Comparison of ENCODE assay signal across 12 cellular contexts in genomic region chr9:17402309-17402708, GRCh38.
DNase-seq lines count a peak whose midpoint lies in the region; ATAC-seq and TF ChIP-seq lines count a peak whose summit lies in the region.
"Had no signal": no experiment of that assay in that cellular context is flagged by ENCODE, and none has a peak within 500 bp of the region (broad histone marks: within the 10 kb centered on the region; RNA-seq: fewer than 3 reads in every experiment).

No MANE protein-coding gene starts in this region.

- in situ Hi-C loops in SK-MEL-5 (cut with HindIII; ENCODE audit: low pct_unique_long_range_greater_than_20kb, low sequenced_read_pairs): no loop called here

- no peaks in the 10 kb centered on the region for H3K9me3 ChIP-seq in effector memory CD4-positive, alpha-beta T cell (ENCODE audit: control insufficient read depth, low read length)
- H3K9me3 ChIP-seq: testis had no signal

- no peaks in the 10 kb centered on the region for H3K4me1 ChIP-seq in effector memory CD4-positive, alpha-beta T cell (ENCODE audit: control insufficient read depth, insufficient read depth, low read length, poor library complexity, severe bottlenecking)
- H3K4me1 ChIP-seq: spleen had no signal

- TF ChIP-seq CTCF in HFF-Myc (IDR thresholded peaks at IDR 0.05; ENCODE audit: low read depth, low read length, missing control alignments) (peak; percentile 6), fibroblast of villous mesenchyme (IDR thresholded peaks at IDR 0.05; ENCODE audit: insufficient read depth, low read depth, low read length) (peak; percentile 40)

- CTCF ChIA-PET in activated CD8-positive, alpha-beta T cell treated with anti-CD3 and anti-CD28 coated beads, Interleukin-2, amount 10 ng/mL, durations not matched to agents 7 days and 5 days (lab: Charles Lee): no interaction called here

- no peak overlapping the region for H3K4me3 ChIP-seq in HFF-Myc (replicated peaks; ENCODE audit: low read depth, low read length)
- no peak overlapping the region for H3K4me3 ChIP-seq in fibroblast of villous mesenchyme (ENCODE audit: low read depth, low read length)
- H3K4me3 ChIP-seq in effector memory CD4-positive, alpha-beta T cell (ENCODE audit: insufficient read depth, low read depth, low read length, poor library complexity, severe bottlenecking): no peak overlapping the region
- H3K4me3 ChIP-seq: spleen, testis had no signal

- H3K4me1 Mint-ChIP-seq in activated CD8-positive, alpha-beta T cell treated with anti-CD3 and anti-CD28 coated beads, Interleukin-2, amount 10 ng/mL, durations not matched to agents 7 days and 5 days (ENCODE audit: low read depth): no peaks in the 10 kb centered on the region
- H3K4me1 Mint-ChIP-seq: activated B cell treated with CpG ODN at 0.5 μM for 24 hours; CD4-positive, CD25-positive, alpha-beta regulatory T cell had no signal

- no peaks in the 10 kb centered on the region for H3K36me3 ChIP-seq in effector memory CD4-positive, alpha-beta T cell (ENCODE audit: control insufficient read depth, insufficient read depth, low read length)
- H3K36me3 ChIP-seq: spleen had no signal

- no peaks in the 10 kb centered on the region for H3K27me3 Mint-ChIP-seq in activated CD8-positive, alpha-beta T cell treated with anti-CD3 and anti-CD28 coated beads, Interleukin-2, amount 10 ng/mL, durations not matched to agents 7 days and 5 days (ENCODE audit: low read depth)
- H3K27me3 Mint-ChIP-seq: activated B cell treated with CpG ODN at 0.5 μM for 24 hours; CD4-positive, CD25-positive, alpha-beta regulatory T cell had no signal

- H3K36me3 Mint-ChIP-seq in activated CD8-positive, alpha-beta T cell treated with anti-CD3 and anti-CD28 coated beads, Interleukin-2, amount 10 ng/mL, durations not matched to agents 7 days and 5 days (ENCODE audit: low read depth): no peaks in the 10 kb centered on the region
- H3K36me3 Mint-ChIP-seq: CD4-positive, CD25-positive, alpha-beta regulatory T cell had no signal

- POLR2A ChIA-PET in activated CD8-positive, alpha-beta T cell treated with anti-CD3 and anti-CD28 coated beads, Interleukin-2, amount 10 ng/mL, durations not matched to agents 7 days and 5 days (lab: Charles Lee): no interaction called here

- no peak overlapping the region for H3K27ac Mint-ChIP-seq in activated CD8-positive, alpha-beta T cell treated with anti-CD3 and anti-CD28 coated beads, Interleukin-2, amount 10 ng/mL, durations not matched to agents 7 days and 5 days
- H3K27ac Mint-ChIP-seq: activated B cell treated with CpG ODN at 0.5 μM for 24 hours; CD4-positive, CD25-positive, alpha-beta regulatory T cell had no signal

- no peak for ATAC-seq in activated CD8-positive, alpha-beta T cell treated with anti-CD3 and anti-CD28 coated beads, Interleukin-2, amount 10 ng/mL, durations not matched to agents 7 days and 5 days
- ATAC-seq in GM18870 (IDR thresholded peaks at IDR 0.05; ENCODE audit: unreplicated experiment): no peak
- no peak for ATAC-seq in HG02970 (IDR thresholded peaks at IDR 0.05; ENCODE audit: low FRiP score, unreplicated experiment)

- no peaks in the 10 kb centered on the region for H3K27me3 ChIP-seq in effector memory CD4-positive, alpha-beta T cell (replicated peaks; ENCODE audit: control insufficient read depth, insufficient read depth, low read length, poor library complexity, severe bottlenecking)
- H3K27me3 ChIP-seq: spleen, testis had no signal

- H3K4me3 Mint-ChIP-seq in activated CD8-positive, alpha-beta T cell treated with anti-CD3 and anti-CD28 coated beads, Interleukin-2, amount 10 ng/mL, durations not matched to agents 7 days and 5 days: no peak overlapping the region
- H3K4me3 Mint-ChIP-seq: activated B cell treated with CpG ODN at 0.5 μM for 24 hours; CD4-positive, CD25-positive, alpha-beta regulatory T cell had no signal

- no peak overlapping the region for H3K27ac ChIP-seq in effector memory CD4-positive, alpha-beta T cell (ENCODE audit: insufficient read depth, low read length, poor library complexity, severe bottlenecking)
- H3K27ac ChIP-seq: spleen, testis had no signal

- H3K9me3 Mint-ChIP-seq in activated CD8-positive, alpha-beta T cell treated with anti-CD3 and anti-CD28 coated beads, Interleukin-2, amount 10 ng/mL, durations not matched to agents 7 days and 5 days (ENCODE audit: insufficient read depth): peaks cover 6% of the 10 kb centered on the region
- H3K9me3 Mint-ChIP-seq: activated B cell treated with CpG ODN at 0.5 μM for 24 hours had no signal

- DNase-seq in AG08395 (ENCODE audit: low spot score): peak; percentile 4
- DNase-seq in HFF-Myc (ENCODE audit: extremely low read depth, low read depth): peak; percentile 15
- peak; percentile 71 for DNase-seq in SK-MEL-5 (ENCODE audit: low read depth, low spot score)
- peak; percentile 60 for DNase-seq in fibroblast of villous mesenchyme (ENCODE audit: low read depth)
- DNase-seq in activated CD8-positive, alpha-beta T cell treated with anti-CD3 and anti-CD28 coated beads, Interleukin-2, amount 10 ng/mL, durations not matched to agents 7 days and 5 days: no peak
- DNase-seq in effector memory CD4-positive, alpha-beta T cell: no peak
- DNase-seq: activated B cell treated with CpG ODN at 0.5 μM for 24 hours; CD4-positive, CD25-positive, alpha-beta regulatory T cell; spleen; testis had no signal

Comparison
In these comparisons a context has a peak if more than half of its experiments do, and no peak if none do; other contexts are left out.
1. DNase-seq: peak in AG08395 (single experiment), HFF-Myc (single experiment), SK-MEL-5 (single experiment) and fibroblast of villous mesenchyme (single experiment); none in activated CD8-positive, alpha-beta T cell treated with anti-CD3 and anti-CD28 coated beads, Interleukin-2, amount 10 ng/mL, durations not matched to agents 7 days and 5 days (single experiment) and effector memory CD4-positive, alpha-beta T cell (0 of 3).